In genomic region chr3:59818033-59818936, GRCh38 we compare ENCODE assay signal across 10 cellular contexts.
A peak's percentile ranks its signal among the peaks of the same experiment; 100 is the strongest.
DNase-seq lines count a peak whose midpoint lies in the region; ATAC-seq, FAIRE-seq and TF ChIP-seq lines count a peak whose summit lies in the region.
"Had no signal": no experiment of that assay in that cellular context is flagged by ENCODE, and none has a peak within 500 bp of the region (broad histone marks: within the 10 kb centered on the region; RNA-seq: fewer than 3 reads in every experiment).

No MANE protein-coding gene starts in this region.

- H3K4me3 Mint-ChIP-seq in mesothelial cell of epicardium = peak overlapping the region; percentile 3

- H3K4me1 ChIP-seq in ACC112 (ENCODE audit: control insufficient read depth, insufficient read depth, low read length, unreplicated experiment) = peaks cover 20% of the 10 kb centered on the region
- H3K4me1 ChIP-seq in colonic mucosa = no peaks in the 10 kb centered on the region

- peaks cover 21% of the 10 kb centered on the region for H3K9me3 Mint-ChIP-seq in mesothelial cell of epicardium

- H3K36me3 ChIP-seq in ACC112 (ENCODE audit: insufficient read depth, low read length) (no peaks in the 10 kb centered on the region), colonic mucosa (no peaks in the 10 kb centered on the region)

- H3K27me3 Mint-ChIP-seq in mesothelial cell of epicardium (ENCODE audit: low read depth) = no peaks in the 10 kb centered on the region

- DNase-seq in LNCaP clone FGC (ENCODE audit: low read depth) = peak; percentile 54
- peak; percentile 78 for DNase-seq in colonic mucosa
- DNase-seq in mesothelial cell of epicardium (ENCODE audit: low spot score in 2 of 2, unreplicated experiment in 2 of 2) = no peak
- no peak for DNase-seq in SIG-M5 treated with dmso at 0.1 percent for 504 hours (lab: John Stamatoyannopoulos, UW; ENCODE audit: unreplicated experiment)
- DNase-seq in GM12891 (ENCODE audit: insufficient read length, low spot score) = no peak
- DNase-seq: NCI-H1694 treated with DMSO at 0.1 percent for 48 hours had no signal

- H3K4me1 Mint-ChIP-seq in mesothelial cell of epicardium = peaks cover 32% of the 10 kb centered on the region

- intact Hi-C loops in colonic mucosa (cut with DNase I) = no loop called here

- H3K9me3 ChIP-seq in colonic mucosa = no peaks in the 10 kb centered on the region

- no peak for TF ChIP-seq POLR2A in GM12891 (IDR thresholded peaks at IDR 0.05; ENCODE audit: low read depth, low read length)

- H3K9ac ChIP-seq in colonic mucosa (ENCODE audit: low read depth in 2 of 2, low read length in 2 of 2) = no peak overlapping the region

- no peak for FAIRE-seq in GM12891 (lab: Jason Lieb, UNC)
- FAIRE-seq: endothelial cell of umbilical vein had no signal

- H3K27me3 ChIP-seq in ACC112 (ENCODE audit: insufficient read depth, low read length) = no peaks in the 10 kb centered on the region
- no peaks in the 10 kb centered on the region for H3K27me3 ChIP-seq in colonic mucosa

- H3K36me3 Mint-ChIP-seq in mesothelial cell of epicardium = no peaks in the 10 kb centered on the region

- TF ChIP-seq CTCF in LNCaP clone FGC (IDR thresholded peaks at IDR 0.05; ENCODE audit: control insufficient read depth, extremely low read depth, insufficient read depth) (no peak), colonic mucosa (IDR thresholded peaks at IDR 0.05) (no peak), mesothelial cell of epicardium (IDR thresholded peaks at IDR 0.05; ENCODE audit: unreplicated experiment) (no peak)

- no peak for ATAC-seq in GM18511 (IDR thresholded peaks at IDR 0.05; ENCODE audit: unreplicated experiment)
- ATAC-seq in HG03520 (IDR thresholded peaks at IDR 0.05; ENCODE audit: unreplicated experiment) = no peak

- H3K27ac ChIP-seq in ACC112 (ENCODE audit: low read depth, low read length) (peak overlapping the region; percentile 78), colonic mucosa (no peak overlapping the region)

- no peaks in the 10 kb centered on the region for H3K79me2 ChIP-seq in ACC112 (ENCODE audit: control insufficient read depth, insufficient read depth, low read length, unreplicated experiment)

- peak overlapping the region; percentile 52 for H2AFZ ChIP-seq in ACC112 (ENCODE audit: low read length, unreplicated experiment)

- peak overlapping the region; percentile 55 for H3K27ac Mint-ChIP-seq in mesothelial cell of epicardium

- H3K4me3 ChIP-seq in ACC112 (ENCODE audit: low read depth, low read length) (peak overlapping the region; percentile 50), LNCaP clone FGC (ENCODE audit: low read depth, low read length) (no peak overlapping the region), colonic mucosa (no peak overlapping the region)

TF ChIP-seq in GM12891, 5 proteins besides CTCF, POLR2A, EP300 and RAD21:
- TF ChIP-seq TAF1 (IDR thresholded peaks at IDR 0.05; ENCODE audit: low read depth, low read length) = no peak
- TF ChIP-seq POU2F2 (IDR thresholded peaks at IDR 0.05; ENCODE audit: low read depth, low read length) = no peak
- TF ChIP-seq POLR2AphosphoS5 (IDR thresholded peaks at IDR 0.05; ENCODE audit: low read depth, low read length) = no peak
- TF ChIP-seq SPI1 (IDR thresholded peaks at IDR 0.05; ENCODE audit: low read depth, low read length) = no peak
- no peak for TF ChIP-seq PAX5 (IDR thresholded peaks at IDR 0.05; ENCODE audit: insufficient read depth, low read length, severe bottlenecking)

Comparison
In these comparisons a context has a peak if more than half of its experiments do, and no peak if none do; other contexts are left out.
1. DNase-seq: peak in LNCaP clone FGC (single experiment) and colonic mucosa (single experiment); none in mesothelial cell of epicardium (0 of 2), SIG-M5 treated with dmso at 0.1 percent for 504 hours (single experiment) and GM12891 (single experiment).